Comparison of ENCODE assay signal across 11 cellular contexts in genomic region chr1:201766117-201766863, GRCh38.
A peak's percentile ranks its signal among the peaks of the same experiment; 100 is the strongest.
DNase-seq lines count a peak whose midpoint lies in the region; ATAC-seq and TF ChIP-seq lines count a peak whose summit lies in the region.
"Had no signal": no experiment of that assay in that cellular context is flagged by ENCODE, and none has a peak within 500 bp of the region (broad histone marks: within the 10 kb centered on the region; RNA-seq: fewer than 3 reads in every experiment).

No MANE protein-coding gene starts in this region.

- peaks cover under 1% of the 10 kb centered on the region; the same call in 1 of the 2 replicates for H3K9me3 ChIP-seq in SK-N-MC (ENCODE audit: low read depth, low read length)

- H3K9ac ChIP-seq in SK-N-MC (ENCODE audit: insufficient read length) = no peak overlapping the region

- H3K27ac Mint-ChIP-seq in activated naive CD4-positive, alpha-beta T cell treated with anti-CD3 and anti-CD28 coated beads, Interleukin-2, amount 10 ng/mL, durations not matched to agents 7 days and 5 days = no peak overlapping the region

- peak overlapping the region; percentile 26; the same call in 1 of the 2 replicates for H3K27ac ChIP-seq in SK-N-MC

- ATAC-seq in sciatic nerve (peak; percentile 96), GM18909 (IDR thresholded peaks at IDR 0.05; ENCODE audit: poor library complexity, unreplicated experiment) (no peak)

- no peaks in the 10 kb centered on the region for H3K9me3 Mint-ChIP-seq in activated naive CD4-positive, alpha-beta T cell treated with anti-CD3 and anti-CD28 coated beads, Interleukin-2, amount 10 ng/mL, durations not matched to agents 7 days and 5 days

- peaks cover 3% of the 10 kb centered on the region for H3K27me3 Mint-ChIP-seq in activated naive CD4-positive, alpha-beta T cell treated with anti-CD3 and anti-CD28 coated beads, Interleukin-2, amount 10 ng/mL, durations not matched to agents 7 days and 5 days

- no peak for TF ChIP-seq CTCF in fibroblast of villous mesenchyme (IDR thresholded peaks at IDR 0.05; ENCODE audit: insufficient read depth, low read depth, low read length)

- peak; percentile 95 for DNase-seq in GM04503 (ENCODE audit: low read depth)
- DNase-seq in SK-N-MC (ENCODE audit: low read depth, low spot score) = no peak
- DNase-seq in fibroblast of villous mesenchyme (ENCODE audit: low read depth) = peak; percentile 96
- no peak for DNase-seq in sciatic nerve (ENCODE audit: low spot score)
- no peak for DNase-seq in DMS153 (lab: John Stamatoyannopoulos, UW)
- DNase-seq in activated naive CD4-positive, alpha-beta T cell treated with anti-CD3 and anti-CD28 coated beads, Interleukin-2, amount 10 ng/mL, durations not matched to agents 7 days and 5 days = no peak
- no peak for DNase-seq in ureter (ENCODE audit: low spot score)
- DNase-seq: anterior cingulate cortex, DND-41, spleen had no signal

- no peaks in the 10 kb centered on the region for H3K36me3 Mint-ChIP-seq in activated naive CD4-positive, alpha-beta T cell treated with anti-CD3 and anti-CD28 coated beads, Interleukin-2, amount 10 ng/mL, durations not matched to agents 7 days and 5 days

- intact Hi-C loops in sciatic nerve (cut with DNase I) = no loop called here

- no peak overlapping the region for H3K4me3 ChIP-seq in SK-N-MC
- no peak overlapping the region for H3K4me3 ChIP-seq in fibroblast of villous mesenchyme (ENCODE audit: low read depth, low read length)
- H3K4me3 ChIP-seq: spleen had no signal

- no peaks in the 10 kb centered on the region for H3K4me1 Mint-ChIP-seq in activated naive CD4-positive, alpha-beta T cell treated with anti-CD3 and anti-CD28 coated beads, Interleukin-2, amount 10 ng/mL, durations not matched to agents 7 days and 5 days

- CTCF ChIA-PET in activated naive CD4-positive, alpha-beta T cell treated with anti-CD3 and anti-CD28 coated beads, Interleukin-2, amount 10 ng/mL, durations not matched to agents 7 days and 5 days (lab: Charles Lee) = interaction anchor here (0.7 kb wide), 1 partner anchor 48 kb away, joined by 4 read pairs; no protein-coding TSS in a partner anchor

- H3K36me3 ChIP-seq in SK-N-MC (ENCODE audit: insufficient read depth, low read length) = no peaks in the 10 kb centered on the region
- H3K36me3 ChIP-seq: spleen had no signal

- H3K4me3 Mint-ChIP-seq in activated naive CD4-positive, alpha-beta T cell treated with anti-CD3 and anti-CD28 coated beads, Interleukin-2, amount 10 ng/mL, durations not matched to agents 7 days and 5 days = no peak overlapping the region

Comparison
In these comparisons a context has a peak if more than half of its experiments do, and no peak if none do; other contexts are left out.
1. DNase-seq: peak in GM04503 (single experiment) and fibroblast of villous mesenchyme (single experiment); none in SK-N-MC (single experiment), sciatic nerve (single experiment), DMS153 (single experiment), activated naive CD4-positive, alpha-beta T cell treated with anti-CD3 and anti-CD28 coated beads, Interleukin-2, amount 10 ng/mL, durations not matched to agents 7 days and 5 days (single experiment) and ureter (single experiment).